In the genomic region with DNA sequence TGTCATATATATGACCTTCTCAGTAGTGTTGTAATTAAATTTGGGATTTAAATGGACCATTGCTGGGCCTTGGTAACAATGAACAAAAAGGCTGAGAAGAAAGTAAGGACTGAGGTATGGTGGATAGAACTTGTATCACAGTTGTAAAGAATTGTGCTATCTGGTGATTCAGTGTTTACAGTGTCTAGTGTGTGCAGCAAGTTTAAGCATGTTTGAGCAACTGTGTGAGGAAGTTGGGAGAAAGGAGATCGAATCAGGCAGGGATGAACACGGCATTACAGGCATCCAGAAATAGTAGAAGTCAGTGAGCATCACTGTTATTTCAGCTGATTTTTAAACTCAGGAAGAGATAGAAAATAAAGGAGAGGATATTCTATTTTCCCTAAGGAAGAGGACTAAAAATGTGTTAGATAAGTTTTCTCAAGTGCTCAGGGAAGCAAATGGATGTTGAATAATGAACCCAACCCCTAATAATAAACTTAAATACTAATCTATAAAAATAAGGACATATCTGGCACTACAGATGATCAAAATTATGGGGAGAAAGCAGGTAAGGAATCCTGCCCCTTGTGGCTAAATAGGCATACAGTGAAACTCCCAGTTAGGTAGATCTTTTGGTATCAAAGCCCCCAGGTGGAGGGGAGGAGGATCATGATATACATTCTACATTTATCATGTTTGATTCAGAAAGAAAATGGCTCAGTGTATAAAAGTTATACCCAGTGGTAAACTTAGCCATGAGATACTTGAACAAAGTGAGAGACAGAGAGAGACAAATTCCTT, we compare ENCODE assay signal across 13 cellular contexts.
DNase-seq lines count a peak whose midpoint lies in the region; ATAC-seq and TF ChIP-seq lines count a peak whose summit lies in the region.
"Had no signal": no experiment of that assay in that cellular context is flagged by ENCODE, and none has a peak within 500 bp of the region (broad histone marks: within the 10 kb centered on the region; RNA-seq: fewer than 3 reads in every experiment).

No MANE protein-coding gene starts in this region.

- no peaks in the 10 kb centered on the region for H3K9me3 Mint-ChIP-seq in osteocyte (ENCODE audit: unreplicated experiment)
- H3K9me3 Mint-ChIP-seq in stimulated activated effector memory CD8-positive, alpha-beta T cell treated with anti-CD3 and anti-CD28 coated beads, Interleukin-12 subunit alpha, Interleukin-12 subunit beta, amount 100 ng/mL, for 72 hours = peaks cover 13% of the 10 kb centered on the region
- H3K9me3 Mint-ChIP-seq: IgD-negative memory B cell had no signal

- no peaks in the 10 kb centered on the region for H3K9me3 ChIP-seq in sigmoid colon
- H3K9me3 ChIP-seq: gastroesophageal sphincter, psoas muscle, uterus had no signal

- POLR2A ChIA-PET in GM10248 (lab: Yijun Ruan, JAX) = no interaction called here

- WGBS in sigmoid colon, 2 donors = 76 to 86% methylated on average over 2 of the region's 2 CpGs

- DNase-seq in GM10248 (ENCODE audit: extremely low spot score) (no peak), cardiac fibroblast (ENCODE audit: low read depth in 2 of 2) (no peak), osteocyte (ENCODE audit: extremely low spot score, unreplicated experiment) (no peak), NCI-H446 (lab: John Stamatoyannopoulos, UW) (no peak), sigmoid colon (no peak)
- DNase-seq in Jurkat, Clone E6-1 (ENCODE audit: low read depth, low spot score) = peak; percentile 4
- no peak for DNase-seq in stimulated activated effector memory CD8-positive, alpha-beta T cell treated with anti-CD3 and anti-CD28 coated beads, Interleukin-12 subunit alpha, Interleukin-12 subunit beta, amount 100 ng/mL, for 72 hours (ENCODE audit: low spot score in 2 of 2)
- DNase-seq: caudate nucleus, psoas muscle, uterus had no signal

- no peak overlapping the region for H3K4me3 ChIP-seq in Jurkat, Clone E6-1 (ENCODE audit: low read length)
- H3K4me3 ChIP-seq in cardiac fibroblast (replicated peaks in 1 of 2; ENCODE audit: low read depth in 2 of 2, low read length in 2 of 2) (no peak overlapping the region), sigmoid colon (no peak overlapping the region)
- H3K4me3 ChIP-seq: gastroesophageal sphincter, psoas muscle, uterus had no signal

- no peaks in the 10 kb centered on the region for H3K27me3 ChIP-seq in sigmoid colon
- H3K27me3 ChIP-seq: gastroesophageal sphincter, uterus had no signal

- no peak for ATAC-seq in stimulated activated effector memory CD8-positive, alpha-beta T cell treated with anti-CD3 and anti-CD28 coated beads, Interleukin-12 subunit alpha, Interleukin-12 subunit beta, amount 100 ng/mL, for 72 hours
- ATAC-seq: gastroesophageal sphincter, psoas muscle had no signal

- no peaks in the 10 kb centered on the region for H3K4me1 Mint-ChIP-seq in osteocyte (ENCODE audit: unreplicated experiment)
- no peaks in the 10 kb centered on the region for H3K4me1 Mint-ChIP-seq in stimulated activated effector memory CD8-positive, alpha-beta T cell treated with anti-CD3 and anti-CD28 coated beads, Interleukin-12 subunit alpha, Interleukin-12 subunit beta, amount 100 ng/mL, for 72 hours
- H3K4me1 Mint-ChIP-seq: IgD-negative memory B cell had no signal

- peaks cover 10% of the 10 kb centered on the region for H3K27me3 Mint-ChIP-seq in osteocyte (ENCODE audit: unreplicated experiment)
- H3K27me3 Mint-ChIP-seq: IgD-negative memory B cell had no signal

- H3K27ac Mint-ChIP-seq in osteocyte (ENCODE audit: unreplicated experiment) = no peak overlapping the region
- H3K27ac Mint-ChIP-seq in stimulated activated effector memory CD8-positive, alpha-beta T cell treated with anti-CD3 and anti-CD28 coated beads, Interleukin-12 subunit alpha, Interleukin-12 subunit beta, amount 100 ng/mL, for 72 hours = no peak overlapping the region
- H3K27ac Mint-ChIP-seq: IgD-negative memory B cell; T-helper 1 cell treated with Interleukin-12 subunit alpha and Interleukin-12 subunit beta and Interleukin-4 antibody, amounts not matched to agents 30 μg/mL and 1 μg/mL, for 36 hours had no signal

- no peak for TF ChIP-seq POLR2A in sigmoid colon (IDR thresholded peaks at IDR 0.05)

- TF ChIP-seq CTCF in GM10248 (IDR thresholded peaks at IDR 0.05; ENCODE audit: control extremely low read depth, extremely low read depth, low read depth, missing control alignments) (peak; percentile 7), cardiac fibroblast (IDR thresholded peaks at IDR 0.05; ENCODE audit: low read depth, low read length) (peak; percentile 50), osteocyte (IDR thresholded peaks at IDR 0.05) (peak; percentile 27), sigmoid colon (IDR thresholded peaks at IDR 0.05) (no peak)

- CTCF ChIA-PET in GM10248 (lab: Yijun Ruan, JAX) = no interaction called here

- no peaks in the 10 kb centered on the region for H3K4me1 ChIP-seq in sigmoid colon
- H3K4me1 ChIP-seq: gastroesophageal sphincter, psoas muscle, uterus had no signal

- no peak overlapping the region for H3K4me3 Mint-ChIP-seq in osteocyte (ENCODE audit: unreplicated experiment)
- no peak overlapping the region for H3K4me3 Mint-ChIP-seq in stimulated activated effector memory CD8-positive, alpha-beta T cell treated with anti-CD3 and anti-CD28 coated beads, Interleukin-12 subunit alpha, Interleukin-12 subunit beta, amount 100 ng/mL, for 72 hours
- H3K4me3 Mint-ChIP-seq: IgD-negative memory B cell; T-helper 1 cell treated with Interleukin-12 subunit alpha and Interleukin-12 subunit beta and Interleukin-4 antibody, amounts not matched to agents 30 μg/mL and 1 μg/mL, for 36 hours had no signal

- H3K36me3 Mint-ChIP-seq in osteocyte (ENCODE audit: unreplicated experiment) = no peaks in the 10 kb centered on the region
- H3K36me3 Mint-ChIP-seq in stimulated activated effector memory CD8-positive, alpha-beta T cell treated with anti-CD3 and anti-CD28 coated beads, Interleukin-12 subunit alpha, Interleukin-12 subunit beta, amount 100 ng/mL, for 72 hours = no peaks in the 10 kb centered on the region
- H3K36me3 Mint-ChIP-seq: IgD-negative memory B cell had no signal

- intact Hi-C loops in sigmoid colon (cut with DNase I) = no loop called here

- no peak for TF ChIP-seq EP300 in sigmoid colon (IDR thresholded peaks at IDR 0.05)

- H3K36me3 ChIP-seq in sigmoid colon = no peaks in the 10 kb centered on the region
- H3K36me3 ChIP-seq: gastroesophageal sphincter, uterus had no signal

- H3K27ac ChIP-seq in sigmoid colon = no peak overlapping the region
- H3K27ac ChIP-seq: gastroesophageal sphincter, psoas muscle, uterus had no signal

Comparison
In these comparisons a context has a peak if more than half of its experiments do, and no peak if none do; other contexts are left out.
1. CTCF ChIP-seq: peak in GM10248 (single experiment), cardiac fibroblast (single experiment) and osteocyte (single experiment); none in sigmoid colon (0 of 4).